In genomic region chr4:95219109-95219508, GRCh38 we compare ENCODE assay signal across 25 cellular contexts.
DNase-seq lines count a peak whose midpoint lies in the region; ATAC-seq and TF ChIP-seq lines count a peak whose summit lies in the region.
"Had no signal": no experiment of that assay in that cellular context is flagged by ENCODE, and none has a peak within 500 bp of the region (broad histone marks: within the 10 kb centered on the region; RNA-seq: fewer than 3 reads in every experiment).

No MANE protein-coding gene starts in this region.

- H3K9me3 Mint-ChIP-seq in progenitor cell of endocrine pancreas (ENCODE audit: low read depth): peaks cover 8% of the 10 kb centered on the region
- H3K9me3 Mint-ChIP-seq: activated CD4-positive, alpha-beta T cell treated with anti-CD3 and anti-CD28 coated beads, Interleukin-2, amount 10 ng/mL, durations not matched to agents 7 days and 5 days; CD4-positive, alpha-beta memory T cell; endodermal cell; HFFc6; naive thymus-derived CD4-positive, alpha-beta T cell; T-helper 1 cell treated with Interleukin-12 subunit alpha and Interleukin-12 subunit beta and Interleukin-4 antibody, amounts not matched to agents 30 μg/mL and 1 μg/mL, for 36 hours had no signal

- H3K9me3 ChIP-seq in smooth muscle cell (replicated peaks; ENCODE audit: low read depth): no peaks in the 10 kb centered on the region

- no peaks in the 10 kb centered on the region for H3K4me1 ChIP-seq in smooth muscle cell (ENCODE audit: low read depth)
- H3K4me1 ChIP-seq: parathyroid adenoma had no signal

- no peaks in the 10 kb centered on the region for H3K36me3 ChIP-seq in smooth muscle cell (ENCODE audit: low read depth)

- H3K27ac Mint-ChIP-seq in progenitor cell of endocrine pancreas: peak overlapping the region; percentile 38
- H3K27ac Mint-ChIP-seq: activated CD4-positive, alpha-beta T cell treated with anti-CD3 and anti-CD28 coated beads, Interleukin-2, amount 10 ng/mL, durations not matched to agents 7 days and 5 days; CD4-positive, alpha-beta memory T cell; endodermal cell; HFFc6; naive thymus-derived CD4-positive, alpha-beta T cell; T-helper 1 cell treated with Interleukin-12 subunit alpha and Interleukin-12 subunit beta and Interleukin-4 antibody, amounts not matched to agents 30 μg/mL and 1 μg/mL, for 36 hours had no signal

- H3K9ac ChIP-seq in smooth muscle cell (ENCODE audit: low read depth): no peak overlapping the region
- H3K9ac ChIP-seq: parathyroid adenoma had no signal

- H2AFZ ChIP-seq in smooth muscle cell (ENCODE audit: low read depth): no peak overlapping the region
- H2AFZ ChIP-seq: parathyroid adenoma had no signal

- no peak for TF ChIP-seq CTCF in AG10803 (conservative IDR thresholded peaks at IDR 0.05; ENCODE audit: low read length)
- TF ChIP-seq CTCF in dorsolateral prefrontal cortex (IDR thresholded peaks at IDR 0.05 in 54 of 56, conservative IDR thresholded peaks at IDR 0.05 in 2 of 56; ENCODE audit: low read depth in 1 of 56, partially characterized antibody in 56 of 56): no peak
- no peak for TF ChIP-seq CTCF in progenitor cell of endocrine pancreas (IDR thresholded peaks at IDR 0.05; ENCODE audit: unreplicated experiment)
- no peak for TF ChIP-seq CTCF in smooth muscle cell (IDR thresholded peaks at IDR 0.05; ENCODE audit: borderline replicate concordance, insufficient read depth, poor library complexity, severe bottlenecking)

- H3K4me3 ChIP-seq in AG10803 (ENCODE audit: low read length) (no peak overlapping the region), dorsolateral prefrontal cortex (no peak overlapping the region), smooth muscle cell (no peak overlapping the region)
- H3K4me3 ChIP-seq: skin epidermis had no signal

- H4K20me1 ChIP-seq in smooth muscle cell (ENCODE audit: low read depth): no peaks in the 10 kb centered on the region

- peak overlapping the region in 31 of 59 donors; percentile 1 to 95 (median 73) for H3K27ac ChIP-seq in dorsolateral prefrontal cortex
- H3K27ac ChIP-seq in smooth muscle cell (ENCODE audit: low read depth): no peak overlapping the region
- H3K27ac ChIP-seq: parathyroid adenoma, skin epidermis had no signal

- H3K27me3 ChIP-seq in dorsolateral prefrontal cortex (no peaks in the 10 kb centered on the region), smooth muscle cell (ENCODE audit: low read depth) (no peaks in the 10 kb centered on the region)

- H3K4me3 Mint-ChIP-seq in progenitor cell of endocrine pancreas (ENCODE audit: low read depth): no peak overlapping the region
- H3K4me3 Mint-ChIP-seq: activated CD4-positive, alpha-beta T cell treated with anti-CD3 and anti-CD28 coated beads, Interleukin-2, amount 10 ng/mL, durations not matched to agents 7 days and 5 days; CD4-positive, alpha-beta memory T cell; endodermal cell; HFFc6; naive thymus-derived CD4-positive, alpha-beta T cell; T-helper 1 cell treated with Interleukin-12 subunit alpha and Interleukin-12 subunit beta and Interleukin-4 antibody, amounts not matched to agents 30 μg/mL and 1 μg/mL, for 36 hours had no signal

- intact Hi-C loops in dorsolateral prefrontal cortex (cut with DNase I): no loop called here

- DNase-seq in AG10803 (ENCODE audit: low read depth): peak; percentile 39
- peak; percentile 46 for DNase-seq in RKO (ENCODE audit: low spot score)
- no peak for DNase-seq in dorsolateral prefrontal cortex
- no peak for DNase-seq in progenitor cell of endocrine pancreas (ENCODE audit: low spot score, unreplicated experiment)
- no peak for DNase-seq in NK-92 treated with Interleukin-12 subunit alpha and Interleukin-12 subunit beta, amount 100 ng/mL, for 24 hours (lab: John Stamatoyannopoulos, UW)
- DNase-seq in smooth muscle cell (lab: John Stamatoyannopoulos, UW; ENCODE audit: unreplicated experiment): no peak
- DNase-seq: activated CD4-positive, alpha-beta T cell treated with anti-CD3 and anti-CD28 coated beads, Interleukin-2, amount 10 ng/mL, durations not matched to agents 7 days and 5 days; activated effector memory CD4-positive, alpha-beta T cell treated with Interleukin-2 at 50 U/mL for 16 hours; CD4-positive, alpha-beta memory T cell; DMS53; endodermal cell; foreskin fibroblast; HFFc6; kidney; mammary epithelial cell; naive thymus-derived CD4-positive, alpha-beta T cell; NCI-H146; NCI-H82; PC-3; stimulated activated CD4-positive, alpha-beta T cell treated with anti-CD3 and anti-CD28 coated beads, Interleukin-4, amount 100 ng/mL, for 24 hours had no signal

- no peak overlapping the region for H3K4me2 ChIP-seq in smooth muscle cell

- peaks cover 33% of the 10 kb centered on the region for H3K36me3 Mint-ChIP-seq in progenitor cell of endocrine pancreas (ENCODE audit: insufficient read depth)
- H3K36me3 Mint-ChIP-seq: CD4-positive, alpha-beta memory T cell; naive thymus-derived CD4-positive, alpha-beta T cell had no signal

- no peak for ATAC-seq in HG02870 (IDR thresholded peaks at IDR 0.05; ENCODE audit: unreplicated experiment)
- no peak for ATAC-seq in GM19455 (IDR thresholded peaks at IDR 0.05; ENCODE audit: unreplicated experiment)
- ATAC-seq: naive thymus-derived CD4-positive, alpha-beta T cell; PC-3 had no signal

- H3K4me1 Mint-ChIP-seq in progenitor cell of endocrine pancreas (ENCODE audit: low read depth): peaks cover 52% of the 10 kb centered on the region
- H3K4me1 Mint-ChIP-seq: activated CD4-positive, alpha-beta T cell treated with anti-CD3 and anti-CD28 coated beads, Interleukin-2, amount 10 ng/mL, durations not matched to agents 7 days and 5 days; CD4-positive, alpha-beta memory T cell; endodermal cell; naive thymus-derived CD4-positive, alpha-beta T cell had no signal

- no peaks in the 10 kb centered on the region for H3K79me2 ChIP-seq in smooth muscle cell (ENCODE audit: low read depth)
- H3K79me2 ChIP-seq: parathyroid adenoma had no signal

- H3K27me3 Mint-ChIP-seq in progenitor cell of endocrine pancreas: no peaks in the 10 kb centered on the region
- H3K27me3 Mint-ChIP-seq: activated CD4-positive, alpha-beta T cell treated with anti-CD3 and anti-CD28 coated beads, Interleukin-2, amount 10 ng/mL, durations not matched to agents 7 days and 5 days; CD4-positive, alpha-beta memory T cell had no signal

- no peaks in the 10 kb centered on the region for H3F3A ChIP-seq in smooth muscle cell (ENCODE audit: low read depth)

- 77% methylated on average over 5 of the region's 5 CpGs for WGBS in smooth muscle cell (ENCODE audit: low lambda C conversion rate)

Comparison
In these comparisons a context has a peak if more than half of its experiments do, and no peak if none do; other contexts are left out.
1. DNase-seq: peak in AG10803 (single experiment) and RKO (single experiment); none in dorsolateral prefrontal cortex (0 of 10), progenitor cell of endocrine pancreas (single experiment), NK-92 treated with Interleukin-12 subunit alpha and Interleukin-12 subunit beta, amount 100 ng/mL, for 24 hours (single experiment) and smooth muscle cell (single experiment).